In the genomic region with DNA sequence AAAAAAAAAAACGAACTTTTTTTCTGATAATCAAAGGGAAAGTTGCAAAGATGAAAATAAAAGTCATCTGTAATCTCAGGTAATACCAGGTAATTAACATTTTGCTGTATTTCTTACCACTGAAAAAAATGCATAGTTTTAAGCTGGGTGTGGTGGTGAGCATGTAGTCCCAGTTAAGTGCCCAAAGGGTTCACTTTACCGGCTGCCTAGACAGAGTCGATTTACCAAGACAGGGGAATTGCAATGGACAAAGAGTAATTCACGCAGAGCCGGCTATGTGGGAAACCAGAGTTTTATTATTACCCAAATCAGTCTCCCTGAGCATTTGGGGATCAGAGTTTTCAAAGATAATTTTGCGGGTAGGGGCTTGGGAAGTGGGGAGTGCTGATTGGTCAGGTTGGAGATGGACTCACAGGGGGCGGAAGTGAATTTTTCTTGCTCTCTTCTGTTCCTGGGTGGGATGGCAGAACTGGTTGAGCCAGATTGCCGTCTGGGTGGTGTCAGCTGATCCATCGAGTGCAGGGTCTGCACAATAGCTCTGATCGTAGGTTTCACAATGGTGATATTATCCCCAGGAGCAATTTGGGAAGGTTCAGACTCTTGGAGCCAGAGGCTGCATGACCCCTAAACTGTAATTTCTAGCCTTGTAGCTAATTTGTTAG, we compare ENCODE assay signal across 1 cellular context.
TF ChIP-seq lines count a peak whose summit lies in the region.

No MANE protein-coding gene starts in this region.

TF ChIP-seq in H1, 55 proteins besides CTCF, POLR2A, EP300 and RAD21:
- peak; percentile 59; the same call in 1 of the 2 replicates for TF ChIP-seq SP1 (IDR thresholded peaks at IDR 0.05; ENCODE audit: low read depth, low read length)
- TF ChIP-seq, protein P1, sequence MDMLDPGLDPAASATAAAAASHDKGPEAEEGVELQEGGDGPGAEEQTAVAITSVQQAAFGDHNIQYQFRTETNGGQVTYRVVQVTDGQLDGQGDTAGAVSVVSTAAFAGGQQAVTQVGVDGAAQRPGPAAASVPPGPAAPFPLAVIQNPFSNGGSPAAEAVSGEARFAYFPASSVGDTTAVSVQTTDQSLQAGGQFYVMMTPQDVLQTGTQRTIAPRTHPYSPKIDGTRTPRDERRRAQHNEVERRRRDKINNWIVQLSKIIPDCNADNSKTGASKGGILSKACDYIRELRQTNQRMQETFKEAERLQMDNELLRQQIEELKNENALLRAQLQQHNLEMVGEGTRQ (IDR thresholded peaks at IDR 0.05; ENCODE audit: low read length), result no peak; the same call in 1 of the 2 replicates
- peak; percentile 74 for TF ChIP-seq ASH2L (IDR thresholded peaks at IDR 0.05; ENCODE audit: low read length)
- TF ChIP-seq RBBP5 (IDR thresholded peaks at IDR 0.05; ENCODE audit: borderline replicate concordance, low read depth, low read length), result peak; percentile 74; the same call in 1 of the 2 replicates
TF ChIP-seq in H1: peak in this region for 3.
